ENCODE assay signal across 15 cellular contexts in the genomic region with DNA sequence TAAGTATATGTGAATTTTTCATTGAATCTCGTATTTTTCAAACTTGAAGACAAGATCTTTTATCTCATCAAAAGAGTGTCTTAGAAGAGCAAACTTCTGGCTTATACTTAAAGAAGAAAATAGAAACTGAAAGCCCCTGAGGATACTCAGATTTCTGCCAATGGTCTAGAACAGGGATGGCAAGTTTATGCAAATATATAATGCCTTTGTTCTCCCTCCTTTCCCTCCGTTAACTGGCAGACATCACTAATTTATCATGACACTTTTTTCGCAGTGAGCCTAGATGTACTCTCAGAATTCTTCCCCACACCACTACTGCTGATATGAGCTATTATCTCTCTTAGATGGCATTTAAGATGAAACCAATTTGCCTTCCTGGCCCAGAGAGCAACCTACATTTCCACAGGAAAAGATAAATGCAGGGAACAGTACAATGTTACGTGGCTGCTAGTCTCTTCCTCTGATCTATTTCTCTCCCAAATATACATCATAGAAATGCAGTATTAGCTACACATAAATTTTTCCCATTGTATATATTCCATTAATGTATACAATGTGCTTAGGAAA. TPM values are rescaled to one million over a fixed set of nuclear protein-coding genes. Genes with fewer than 3 reads are reported as not detected.
DNase-seq lines count a peak whose midpoint lies in the region; ATAC-seq and TF ChIP-seq lines count a peak whose summit lies in the region.
"Had no signal": no experiment of that assay in that cellular context is flagged by ENCODE, and none has a peak within 500 bp of the region (broad histone marks: within the 10 kb centered on the region; RNA-seq: fewer than 3 reads in every experiment).

No MANE protein-coding gene starts in this region.

- no peak overlapping the region for H3K4me3 Mint-ChIP-seq in T-helper 2 cell treated with Interferon-gamma antibody and Interleukin-4, amounts not matched to agents 5 μg/mL and 100 μg/mL, for 36 hours

- no peaks in the 10 kb centered on the region for H3K9me3 Mint-ChIP-seq in T-helper 2 cell treated with Interferon-gamma antibody and Interleukin-4, amounts not matched to agents 5 μg/mL and 100 μg/mL, for 36 hours

- DNase-seq in NCI-H69 (lab: John Stamatoyannopoulos, UW) (peak; percentile 40), GM19240 (ENCODE audit: insufficient read length, low spot score) (no peak), uterus (no peak)
- DNase-seq in central memory CD4-positive, alpha-beta T cell: no peak
- DNase-seq in T-helper 2 cell treated with Interferon-gamma antibody and Interleukin-4, amounts not matched to agents 5 μg/mL and 100 μg/mL, for 36 hours (ENCODE audit: low spot score): no peak
- DNase-seq: activated CD4-positive, alpha-beta T cell treated with anti-CD3 and anti-CD28 coated beads, Interleukin-2, amount 50 U/mL, for 48 hours; effector CD8-positive, alpha-beta T cell; gastrocnemius medialis; NCI-H1930; T-helper 2 cell had no signal

- intact Hi-C loops in uterus (cut with DNase I; ENCODE audit: low total_unique reads): no loop called here

- TF ChIP-seq CTCF in uterus (IDR thresholded peaks at IDR 0.05): no peak

- H3K36me3 ChIP-seq in BLaER1 treated with 17β-estradiol and CSF1 and Interleukin-3, amounts not matched to agents 10 nM and 100 nM: no peaks in the 10 kb centered on the region
- no peaks in the 10 kb centered on the region for H3K36me3 ChIP-seq in uterus
- H3K36me3 ChIP-seq: gastrocnemius medialis had no signal

- peaks cover 10% of the 10 kb centered on the region for H3K27me3 Mint-ChIP-seq in T-helper 2 cell treated with Interferon-gamma antibody and Interleukin-4, amounts not matched to agents 5 μg/mL and 100 μg/mL, for 36 hours (ENCODE audit: low read depth)

- H3K9ac ChIP-seq in BLaER1 treated with 17β-estradiol and CSF1 and Interleukin-3, amounts not matched to agents 10 nM and 100 nM: no peak overlapping the region
- H3K9ac ChIP-seq: KMS-11 had no signal

- peak overlapping the region; percentile 24 to 70 (median 45); a peak in 16 of 22 replicates for H3K4me2 ChIP-seq in BLaER1 treated with 17β-estradiol and CSF1 and Interleukin-3, amounts not matched to agents 10 nM and 100 nM
- H3K4me2 ChIP-seq: KMS-11 had no signal

- H3K27me3 ChIP-seq in BLaER1 treated with 17β-estradiol and CSF1 and Interleukin-3, amounts not matched to agents 10 nM and 100 nM: no peaks in the 10 kb centered on the region
- H3K27me3 ChIP-seq in uterus: no peaks in the 10 kb centered on the region
- H3K27me3 ChIP-seq: gastrocnemius medialis had no signal

- H3K4me1 Mint-ChIP-seq in T-helper 2 cell treated with Interferon-gamma antibody and Interleukin-4, amounts not matched to agents 5 μg/mL and 100 μg/mL, for 36 hours (ENCODE audit: low read depth): peaks cover 6% of the 10 kb centered on the region

- no peaks in the 10 kb centered on the region for H4K20me1 ChIP-seq in BLaER1 treated with 17β-estradiol and CSF1 and Interleukin-3, amounts not matched to agents 10 nM and 100 nM

- peaks cover 14 to 25% (median 20%) of the 10 kb centered on the region in 10 experiments for H3K4me1 ChIP-seq in BLaER1 treated with 17β-estradiol and CSF1 and Interleukin-3, amounts not matched to agents 10 nM and 100 nM
- H3K4me1 ChIP-seq in uterus: no peaks in the 10 kb centered on the region
- H3K4me1 ChIP-seq: gastrocnemius medialis had no signal

- no peaks in the 10 kb centered on the region for H3K36me3 Mint-ChIP-seq in T-helper 2 cell treated with Interferon-gamma antibody and Interleukin-4, amounts not matched to agents 5 μg/mL and 100 μg/mL, for 36 hours (ENCODE audit: low read depth)

- no peaks in the 10 kb centered on the region for H3K9me3 ChIP-seq in BLaER1 treated with 17β-estradiol and CSF1 and Interleukin-3, amounts not matched to agents 10 nM and 100 nM (replicated peaks in 1 of 11)
- no peaks in the 10 kb centered on the region for H3K9me3 ChIP-seq in uterus
- H3K9me3 ChIP-seq: gastrocnemius medialis had no signal

- H3K27ac Mint-ChIP-seq in T-helper 2 cell treated with Interferon-gamma antibody and Interleukin-4, amounts not matched to agents 5 μg/mL and 100 μg/mL, for 36 hours: no peak overlapping the region

- peak; percentile 55 for ATAC-seq in GM19438 (IDR thresholded peaks at IDR 0.05; ENCODE audit: low read depth, unreplicated experiment)
- peak; percentile 76 for ATAC-seq in HG02885 (IDR thresholded peaks at IDR 0.05; ENCODE audit: poor library complexity, unreplicated experiment)
- ATAC-seq: gastrocnemius medialis, Panc1 had no signal

- no peak overlapping the region for H3K27ac ChIP-seq in BLaER1 treated with 17β-estradiol and CSF1 and Interleukin-3, amounts not matched to agents 10 nM and 100 nM
- H3K27ac ChIP-seq in uterus: no peak overlapping the region
- H3K27ac ChIP-seq: gastrocnemius medialis, KMS-11 had no signal

- no peak overlapping the region for H3K4me3 ChIP-seq in BLaER1 treated with 17β-estradiol and CSF1 and Interleukin-3, amounts not matched to agents 10 nM and 100 nM
- no peak overlapping the region for H3K4me3 ChIP-seq in uterus
- H3K4me3 ChIP-seq: gastrocnemius medialis had no signal

- TF ChIP-seq POLR2A in uterus (IDR thresholded peaks at IDR 0.05): no peak

RNA-seq across cellular contexts. Expression of a gene that starts 40.0 kb away (rescaled TPM):
- 10 to 100 TPM; 13.5 to 72.7 (median 46.2) TPM for total RNA-seq in uterus
